10 cellular contexts compared by ENCODE assay signal in genomic region chr12:6430990-6431353, GRCh38. TPM values are rescaled to one million over a fixed set of nuclear protein-coding genes. Genes with fewer than 3 reads are reported as not detected.
DNase-seq lines count a peak whose midpoint lies in the region; ATAC-seq and TF ChIP-seq lines count a peak whose summit lies in the region.
"Had no signal": no experiment of that assay in that cellular context is flagged by ENCODE, and none has a peak within 500 bp of the region (broad histone marks: within the 10 kb centered on the region; RNA-seq: fewer than 3 reads in every experiment).

No MANE protein-coding gene starts in this region.

- peaks cover 43 to 59% (median 50%) of the 10 kb centered on the region in 3 donors for H3K4me1 Mint-ChIP-seq in IgD-negative memory B cell

- H3K9me3 Mint-ChIP-seq in IgD-negative memory B cell, result no peaks in the 10 kb centered on the region

- peaks cover 3% of the 10 kb centered on the region for H3K36me3 Mint-ChIP-seq in IgD-negative memory B cell

- H3K4me2 ChIP-seq in mammary epithelial cell (ENCODE audit: insufficient read depth, low read depth, low read length), result peak overlapping the region; percentile 60

- H3K79me2 ChIP-seq in mammary epithelial cell (ENCODE audit: insufficient read depth, low read length), result no peaks in the 10 kb centered on the region

- TSS peak; percentile 49 for BruUV-seq in A673 (replicated peaks; lab: Mats Ljungman, UMichigan)
- BruUV-seq in mammary epithelial cell (replicated peaks; lab: Mats Ljungman, UMichigan), result no TSS peak

- peak overlapping the region; percentile 42 for H3K9ac ChIP-seq in mammary epithelial cell (ENCODE audit: insufficient read depth, low read length)

- H3K4me1 ChIP-seq in A673 (ENCODE audit: insufficient read depth, low read length, poor library complexity, severe bottlenecking), result peaks cover 19% of the 10 kb centered on the region
- H3K4me1 ChIP-seq in mammary epithelial cell (ENCODE audit: insufficient read depth, low read length), result peaks cover 16% of the 10 kb centered on the region
- peaks cover 9% of the 10 kb centered on the region for H3K4me1 ChIP-seq in mucosa of descending colon (ENCODE audit: low read depth)

- peak overlapping the region; percentile 68 for H3K27ac ChIP-seq in A673 (ENCODE audit: low read depth, low read length, poor library complexity, severe bottlenecking)
- peak overlapping the region; percentile 75 for H3K27ac ChIP-seq in mammary epithelial cell (ENCODE audit: insufficient read depth, low read depth, low read length)

- CTCF ChIA-PET in A673 (lab: Charles Lee), result no interaction called here
- CTCF ChIA-PET in mammary epithelial cell (lab: Charles Lee; ENCODE audit: low non-redundant PET), result no interaction called here

- ATAC-seq in mucosa of descending colon (peak; percentile 39), HG03457 (IDR thresholded peaks at IDR 0.05; ENCODE audit: unreplicated experiment) (no peak), GM21737 (IDR thresholded peaks at IDR 0.05; ENCODE audit: unreplicated experiment) (no peak)

- peak overlapping the region in 3 of 4 donors; percentile 32 to 90 (median 72) for H3K4me3 Mint-ChIP-seq in IgD-negative memory B cell

- POLR2A ChIA-PET in A673 (lab: Charles Lee; ENCODE audit: low non-redundant PET), result no interaction called here

- H3K36me3 ChIP-seq in A673 (ENCODE audit: insufficient read depth, low read length, poor library complexity, severe bottlenecking) (no peaks in the 10 kb centered on the region), mammary epithelial cell (ENCODE audit: insufficient read depth, low read length) (no peaks in the 10 kb centered on the region), mucosa of descending colon (ENCODE audit: low read depth) (no peaks in the 10 kb centered on the region)

- TF ChIP-seq CTCF in A673 (conservative IDR thresholded peaks at IDR 0.05; ENCODE audit: low read depth, low read length) (no peak), mammary epithelial cell (conservative IDR thresholded peaks at IDR 0.05 in 1 of 2, IDR thresholded peaks at IDR 0.05 in 1 of 2; ENCODE audit: extremely low read depth in 1 of 2, insufficient read depth in 1 of 2, low read depth in 1 of 2, low read length in 2 of 2) (no peak), mucosa of descending colon (IDR thresholded peaks at IDR 0.05) (no peak), GM13977 (IDR thresholded peaks at IDR 0.05; ENCODE audit: extremely low read depth, insufficient read depth, missing control alignments) (no peak)

- H4K20me1 ChIP-seq in mammary epithelial cell (ENCODE audit: insufficient read depth, low read length), result no peaks in the 10 kb centered on the region

- no peaks in the 10 kb centered on the region for H3K27me3 Mint-ChIP-seq in IgD-negative memory B cell

- H3K9me3 ChIP-seq in A673 (ENCODE audit: low read depth, low read length, poor library complexity, severe bottlenecking) (no peaks in the 10 kb centered on the region), mammary epithelial cell (replicated peaks; ENCODE audit: insufficient read depth, low read length) (no peaks in the 10 kb centered on the region), mucosa of descending colon (no peaks in the 10 kb centered on the region)

- DNase-seq in A673 (ENCODE audit: low spot score) (no peak), mammary epithelial cell (no peak), mucosa of descending colon (no peak), GM13977 (ENCODE audit: low spot score) (no peak)
- DNase-seq in activated CD4-positive, CD25-positive, alpha-beta regulatory T cell (lab: John Stamatoyannopoulos, UW), result no peak
- DNase-seq: NCI-H2081 had no signal

- intact Hi-C loops in A673 (cut with micrococcal nuclease; ENCODE audit: unreplicated experiment) (no loop called here), mammary epithelial cell (cut with micrococcal nuclease) (loop anchor here (2.0 kb wide), 1 partner anchor 20 kb away; no protein-coding TSS in a partner anchor), mucosa of descending colon (cut with DNase I, micrococcal nuclease) (no loop called here)

- peak overlapping the region; percentile 85 for H2AFZ ChIP-seq in mammary epithelial cell (ENCODE audit: low read depth, low read length)

- H3K4me3 ChIP-seq in A673 (ENCODE audit: low read depth, low read length, poor library complexity, severe bottlenecking), result peak overlapping the region; percentile 9
- H3K4me3 ChIP-seq in mammary epithelial cell (replicated peaks in 1 of 3; ENCODE audit: insufficient read depth in 1 of 3, low read depth in 2 of 3, low read length in 3 of 3), result peak overlapping the region in 1 of 3 experiments; percentile 10
- no peak overlapping the region for H3K4me3 ChIP-seq in mucosa of descending colon

- WGBS in mammary epithelial cell (ENCODE audit: low coverage, missing lambda C conversion rate), result 69% methylated on average over 3 of the region's 3 CpGs

- dilution Hi-C loops in mammary epithelial cell (cut with HindIII; ENCODE audit: low sequenced_read_pairs), result no loop called here

- H3K27me3 ChIP-seq in A673 (replicated peaks; ENCODE audit: insufficient read depth, low read depth, low read length, poor library complexity) (no peaks in the 10 kb centered on the region), mammary epithelial cell (ENCODE audit: insufficient read depth, low read length) (no peaks in the 10 kb centered on the region)

- peak overlapping the region in 2 of 3 donors; percentile 57 to 92 for H3K27ac Mint-ChIP-seq in IgD-negative memory B cell

- in situ Hi-C loops in mammary epithelial cell (cut with MboI; ENCODE audit: low sequenced_read_pairs in 2 of 2), result no loop called here
- in situ Hi-C loops in GM13977 (cut with MboI; ENCODE audit: low pct_unique_long_range_greater_than_20kb, low sequenced_read_pairs, unreplicated experiment), result no loop called here

RNA-seq across cellular contexts. Expression of gene CD27, which starts 13.8 kb away (rescaled TPM):
- total RNA-seq in A673 (2021) (not detected in 2 replicates), mammary epithelial cell (not detected), mucosa of descending colon (1 to 10 TPM; 1.8 to 5.3 (median 3.9) TPM)
- polyA plus RNA-seq in IgD-negative memory B cell (264 TPM), mammary epithelial cell (not detected)
- polyA minus RNA-seq in mammary epithelial cell, result not detected
- total RNA-seq: G401 had no signal

RNA-seq across cellular contexts. Expression of gene TAPBPL, which starts 20.9 kb away (rescaled TPM):
- total RNA-seq in A673 (2021) (6.9 and 7.4 TPM in 2 replicates), mammary epithelial cell (1 to 10 TPM; 4.0 to 5.0 TPM), mucosa of descending colon (100 to 1,000 TPM in 1 of 3 donors, 10 to 100 TPM in 2; 40.9 to 107 (median 72.0) TPM)
- polyA plus RNA-seq in IgD-negative memory B cell (125 TPM), mammary epithelial cell (7.3 TPM)
- 52.6 TPM for polyA minus RNA-seq in mammary epithelial cell
- total RNA-seq: G401 had no signal

RNA-seq across cellular contexts. Expression of gene VAMP1, which starts 39.5 kb away (rescaled TPM):
- total RNA-seq in A673 (2021) (10.0 and 10.9 TPM in 2 replicates), mammary epithelial cell (1 to 10 TPM; 2.1 to 5.0 TPM), mucosa of descending colon (10 to 100 TPM in 1 of 3 donors, 1 to 10 TPM in 2; 3.8 to 18.7 (median 8.6) TPM)
- polyA plus RNA-seq in IgD-negative memory B cell (8.1 TPM), mammary epithelial cell (5.8 TPM)
- polyA minus RNA-seq in mammary epithelial cell, result 2.4 TPM

RNA-seq across cellular contexts. Expression of gene LTBR, which starts 47.0 kb away (rescaled TPM):
- total RNA-seq in A673 (2021) (25.7 and 27.5 TPM in 2 replicates), mammary epithelial cell (100 to 1,000 TPM; 134 to 149 TPM), mucosa of descending colon (100 to 1,000 TPM; 114 to 142 (median 135) TPM)
- polyA plus RNA-seq in IgD-negative memory B cell (not detected), mammary epithelial cell (119 TPM)
- 89.5 TPM for polyA minus RNA-seq in mammary epithelial cell

RNA-seq across cellular contexts. Expression of gene SCNN1A, which starts 55.6 kb away (rescaled TPM):
- total RNA-seq in A673 (2021), result not detected in 2 replicates
- not detected for polyA plus RNA-seq in IgD-negative memory B cell
- 100 to 1,000 TPM; 171 to 202 TPM for total RNA-seq in mammary epithelial cell
- 174 TPM for polyA plus RNA-seq in mammary epithelial cell
- 383 TPM for polyA minus RNA-seq in mammary epithelial cell
- 100 to 1,000 TPM; 130 to 402 (median 386) TPM for total RNA-seq in mucosa of descending colon
